In the genomic region with DNA sequence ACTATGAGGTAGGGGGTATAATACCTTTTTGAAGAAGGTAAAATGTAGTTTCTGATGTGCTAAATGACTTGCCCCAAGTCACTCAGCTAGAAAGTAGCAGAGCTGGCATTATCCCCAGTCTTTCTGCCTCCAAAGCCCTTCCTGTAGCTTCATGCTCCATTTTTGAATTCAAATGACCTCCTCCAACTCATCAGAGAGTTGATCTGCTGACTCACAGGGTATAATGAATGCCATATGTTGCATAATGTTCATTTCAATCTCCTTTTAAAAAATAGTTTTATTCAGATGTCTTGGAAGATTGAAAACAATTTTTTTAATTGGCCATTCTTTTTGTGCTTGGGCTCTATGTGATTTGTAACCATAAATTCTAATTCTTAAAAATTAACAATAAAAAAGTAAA, we compare ENCODE assay signal across 14 cellular contexts.
DNase-seq lines count a peak whose midpoint lies in the region; ATAC-seq and TF ChIP-seq lines count a peak whose summit lies in the region.
"Had no signal": no experiment of that assay in that cellular context is flagged by ENCODE, and none has a peak within 500 bp of the region (broad histone marks: within the 10 kb centered on the region; RNA-seq: fewer than 3 reads in every experiment).

No MANE protein-coding gene starts in this region.

- no peaks in the 10 kb centered on the region for H3K36me3 ChIP-seq in SK-N-MC (ENCODE audit: insufficient read depth, low read length)
- no peaks in the 10 kb centered on the region for H3K36me3 ChIP-seq in smooth muscle cell (ENCODE audit: low read depth)
- H3K36me3 ChIP-seq: transverse colon had no signal

- H3K27me3 ChIP-seq in smooth muscle cell (ENCODE audit: low read depth) = no peaks in the 10 kb centered on the region
- H3K27me3 ChIP-seq: transverse colon had no signal

- H3K4me1 ChIP-seq in smooth muscle cell (ENCODE audit: low read depth) = no peaks in the 10 kb centered on the region
- H3K4me1 ChIP-seq: transverse colon had no signal

- H3K36me3 Mint-ChIP-seq in T-helper 17 cell (ENCODE audit: low read depth) = no peaks in the 10 kb centered on the region
- H3K36me3 Mint-ChIP-seq: activated naive CD8-positive, alpha-beta T cell treated with anti-CD3 and anti-CD28 coated beads for 36 hours had no signal

- H3F3A ChIP-seq in smooth muscle cell (ENCODE audit: low read depth) = no peaks in the 10 kb centered on the region

- no peak overlapping the region for H3K4me3 Mint-ChIP-seq in T-helper 17 cell
- H3K4me3 Mint-ChIP-seq: activated naive CD8-positive, alpha-beta T cell treated with anti-CD3 and anti-CD28 coated beads for 36 hours; T-helper 1 cell treated with Interleukin-12 subunit alpha and Interleukin-12 subunit beta and Interleukin-4 antibody, amounts not matched to agents 30 μg/mL and 1 μg/mL, for 36 hours had no signal

- no peak overlapping the region for H2AFZ ChIP-seq in smooth muscle cell (ENCODE audit: low read depth)

- H3K4me2 ChIP-seq in smooth muscle cell = no peak overlapping the region

- H3K27me3 Mint-ChIP-seq in T-helper 17 cell = no peaks in the 10 kb centered on the region

- DNase-seq in NCI-H1694 treated with DMSO at 0.1 percent for 48 hours (lab: John Stamatoyannopoulos, UW) = peak; percentile 3
- no peak for DNase-seq in NCI-H1694 (lab: John Stamatoyannopoulos, UW)
- peak; percentile 88 for DNase-seq in SK-N-MC (ENCODE audit: low read depth, low spot score)
- DNase-seq in fibroblast of peridontal ligament (ENCODE audit: extremely low read depth) = peak; percentile 94
- DNase-seq in smooth muscle cell (lab: John Stamatoyannopoulos, UW; ENCODE audit: unreplicated experiment) = no peak
- no peak for DNase-seq in NAMALWA (ENCODE audit: low spot score)
- no peak for DNase-seq in T-helper 17 cell
- DNase-seq in activated CD4-positive, alpha-beta T cell treated with anti-CD3 and anti-CD28 coated beads for 48 hours = no peak
- DNase-seq: 8988T; activated CD8-positive, alpha-beta memory T cell treated with anti-CD3 and anti-CD28 coated beads for 24 hours; activated naive CD8-positive, alpha-beta T cell treated with anti-CD3 and anti-CD28 coated beads for 36 hours; NCI-H774; transverse colon had no signal

- no peak for TF ChIP-seq CTCF in smooth muscle cell (IDR thresholded peaks at IDR 0.05; ENCODE audit: borderline replicate concordance, insufficient read depth, poor library complexity, severe bottlenecking)

- H3K4me1 Mint-ChIP-seq in T-helper 17 cell = no peaks in the 10 kb centered on the region
- H3K4me1 Mint-ChIP-seq: activated naive CD8-positive, alpha-beta T cell treated with anti-CD3 and anti-CD28 coated beads for 36 hours had no signal

- H3K27ac Mint-ChIP-seq in T-helper 17 cell = no peak overlapping the region
- H3K27ac Mint-ChIP-seq: activated naive CD8-positive, alpha-beta T cell treated with anti-CD3 and anti-CD28 coated beads for 36 hours; T-helper 1 cell treated with Interleukin-12 subunit alpha and Interleukin-12 subunit beta and Interleukin-4 antibody, amounts not matched to agents 30 μg/mL and 1 μg/mL, for 36 hours had no signal

- H3K9me3 ChIP-seq in SK-N-MC (ENCODE audit: low read depth, low read length) (peaks cover 6% of the 10 kb centered on the region; the same call in 1 of the 2 replicates), smooth muscle cell (replicated peaks; ENCODE audit: low read depth) (no peaks in the 10 kb centered on the region), T-helper 17 cell (ENCODE audit: control insufficient read depth, low read length, poor library complexity, severe bottlenecking) (no peaks in the 10 kb centered on the region)
- H3K9me3 ChIP-seq: transverse colon had no signal

- H3K9ac ChIP-seq in SK-N-MC (ENCODE audit: insufficient read length) (peak overlapping the region; percentile 64), smooth muscle cell (ENCODE audit: low read depth) (no peak overlapping the region)

- ATAC-seq in T-helper 17 cell = no peak

- H3K27ac ChIP-seq in SK-N-MC (peak overlapping the region; percentile 97), smooth muscle cell (ENCODE audit: low read depth) (peak overlapping the region; percentile 19)
- H3K27ac ChIP-seq: transverse colon had no signal

- H3K4me3 ChIP-seq in SK-N-MC (peak overlapping the region; percentile 66), smooth muscle cell (no peak overlapping the region)
- H3K4me3 ChIP-seq: transverse colon had no signal

- H3K79me2 ChIP-seq in smooth muscle cell (ENCODE audit: low read depth) = no peaks in the 10 kb centered on the region

- no peaks in the 10 kb centered on the region for H4K20me1 ChIP-seq in smooth muscle cell (ENCODE audit: low read depth)

Comparison
In these comparisons a context has a peak if more than half of its experiments do, and no peak if none do; other contexts are left out.
1. DNase-seq: peak in NCI-H1694 treated with DMSO at 0.1 percent for 48 hours (single experiment), SK-N-MC (single experiment) and fibroblast of peridontal ligament (single experiment); none in NCI-H1694 (single experiment), smooth muscle cell (single experiment), NAMALWA (single experiment), T-helper 17 cell (0 of 3) and activated CD4-positive, alpha-beta T cell treated with anti-CD3 and anti-CD28 coated beads for 48 hours (single experiment).